In genomic region chr18:79107886-79108285, GRCh38 we compare ENCODE assay signal across 16 cellular contexts.
"Had no signal": no experiment of that assay in that cellular context is flagged by ENCODE, and none has a peak within 500 bp of the region (broad histone marks: within the 10 kb centered on the region; RNA-seq: fewer than 3 reads in every experiment).

No MANE protein-coding gene starts in this region.

- H3K27me3 Mint-ChIP-seq: central memory CD8-positive, alpha-beta T cell; memory B cell; naive thymus-derived CD4-positive, alpha-beta T cell had no signal

- H3K9me3 Mint-ChIP-seq: activated naive CD4-positive, alpha-beta T cell treated with anti-CD3 and anti-CD28 coated beads for 36 hours; central memory CD8-positive, alpha-beta T cell; memory B cell; naive thymus-derived CD4-positive, alpha-beta T cell had no signal

- H3K27ac Mint-ChIP-seq: activated naive CD4-positive, alpha-beta T cell treated with anti-CD3 and anti-CD28 coated beads for 36 hours; memory B cell had no signal

- H3K4me3 Mint-ChIP-seq: activated naive CD4-positive, alpha-beta T cell treated with anti-CD3 and anti-CD28 coated beads for 36 hours; central memory CD8-positive, alpha-beta T cell; memory B cell had no signal

- ATAC-seq: mucosa of descending colon, right lobe of liver had no signal

- DNase-seq: activated CD4-positive, alpha-beta T cell treated with anti-CD3 and anti-CD28 coated beads for 1 hour; activated CD4-positive, alpha-beta T cell treated with anti-CD3 and anti-CD28 coated beads, Interleukin-2, amount 50 U/mL, for 48 hours; activated naive CD4-positive, alpha-beta T cell treated with anti-CD3 and anti-CD28 coated beads for 36 hours; colonic mucosa; gastrocnemius medialis; heart left ventricle; left ventricle myocardium superior; mucosa of descending colon; naive thymus-derived CD4-positive, alpha-beta T cell; ovary; right lobe of liver; stimulated activated CD4-positive, alpha-beta T cell treated with anti-CD3 and anti-CD28 coated beads, Interleukin-4, amount 100 ng/mL, for 1 hour; T-helper 2 cell; thyroid gland had no signal
